In the genomic region with DNA sequence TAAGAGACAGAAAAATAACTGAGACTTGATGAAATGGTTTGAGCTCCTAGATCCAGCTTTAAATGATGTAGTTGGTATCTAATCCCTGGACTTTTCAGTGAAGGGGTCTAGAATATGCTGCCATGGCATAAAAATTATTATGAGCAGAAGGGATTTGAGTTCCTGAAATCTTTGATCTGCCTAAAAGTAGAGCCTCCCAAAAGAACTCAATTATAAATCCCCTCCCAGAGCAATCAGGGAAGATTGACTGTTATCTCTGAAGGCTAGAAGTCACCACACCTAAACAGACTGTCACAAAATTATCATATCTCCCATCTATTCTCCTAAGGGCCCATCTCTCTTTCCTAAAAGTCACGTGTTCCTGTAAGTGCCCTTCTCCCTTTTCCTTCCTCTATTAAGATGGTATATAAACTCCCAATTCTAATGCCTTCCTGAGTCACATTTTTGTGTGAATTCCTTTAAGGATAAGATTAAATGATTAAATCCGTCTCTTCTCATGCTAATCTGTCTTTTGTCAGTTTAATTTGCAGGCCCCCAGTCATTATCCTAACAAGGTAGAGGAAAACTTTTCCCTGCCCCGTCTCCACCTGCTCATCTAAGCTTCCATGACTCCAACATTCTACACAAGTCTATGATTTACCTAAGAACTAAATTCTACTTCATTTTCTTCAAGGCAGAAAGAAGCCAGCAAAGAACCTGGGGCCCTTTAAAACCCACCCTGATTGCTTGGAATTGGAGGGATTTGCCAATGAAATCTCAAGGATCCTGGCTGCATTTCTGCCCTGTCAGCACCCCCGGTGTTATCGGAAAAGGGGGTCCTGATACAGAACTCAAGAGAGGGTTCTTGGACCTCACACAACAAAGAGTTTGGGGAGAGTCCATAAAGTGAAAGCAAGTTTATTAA, we compare ENCODE assay signal across 9 cellular contexts. TPM values are rescaled to one million over a fixed set of nuclear protein-coding genes. Genes with fewer than 3 reads are reported as not detected.
DNase-seq lines count a peak whose midpoint lies in the region; ATAC-seq, FAIRE-seq and TF ChIP-seq lines count a peak whose summit lies in the region.
"Had no signal": no experiment of that assay in that cellular context is flagged by ENCODE, and none has a peak within 500 bp of the region (broad histone marks: within the 10 kb centered on the region; RNA-seq: fewer than 3 reads in every experiment).

No MANE protein-coding gene starts in this region.

- TF ChIP-seq CTCF in hepatocyte (IDR thresholded peaks at IDR 0.05; ENCODE audit: poor library complexity) (no peak), spleen (IDR thresholded peaks at IDR 0.05 in 8 of 11, conservative IDR thresholded peaks at IDR 0.05 in 3 of 11) (no peak)

- peak; percentile 56 for DNase-seq in H7
- no peak for DNase-seq in hepatocyte (ENCODE audit: low spot score)
- DNase-seq in spleen: no peak
- DNase-seq in stimulated activated CD4-positive, alpha-beta T cell treated with anti-CD3 and anti-CD28 coated beads, Interleukin-2, amount 100 ng/mL, for 48 hours: no peak
- no peak for DNase-seq in DMS53 (lab: John Stamatoyannopoulos, UW)
- DNase-seq in frontal cortex (ENCODE audit: low spot score in 2 of 2): no peak
- DNase-seq: activated CD4-positive, alpha-beta memory T cell treated with anti-CD3 and anti-CD28 coated beads, Interleukin-2, amount 10 ng/mL, durations not matched to agents 7 days and 5 days had no signal

- H3K4me2 ChIP-seq in hepatocyte: no peak overlapping the region

- H3K4me3 ChIP-seq in H7 (ENCODE audit: insufficient read depth, low read depth, low read length) (no peak overlapping the region), hepatocyte (no peak overlapping the region), spleen (no peak overlapping the region)

- intact Hi-C loops in spleen (cut with DNase I; ENCODE audit: low total_unique reads): no loop called here

- ATAC-seq in SK-N-SH treated with all-trans-retinoic acid at 6 μM for 48 hours: no peak
- no peak for ATAC-seq in HG03521 (IDR thresholded peaks at IDR 0.05; ENCODE audit: unreplicated experiment)

- H3K9me3 ChIP-seq in hepatocyte (ENCODE audit: low read depth): no peaks in the 10 kb centered on the region
- H3K9me3 ChIP-seq in spleen: no peaks in the 10 kb centered on the region

- H3K36me3 ChIP-seq in H7 (replicated peaks; ENCODE audit: control insufficient read depth, insufficient read depth, low read length) (no peaks in the 10 kb centered on the region), hepatocyte (replicated peaks; ENCODE audit: insufficient read depth, low read depth) (no peaks in the 10 kb centered on the region), spleen (no peaks in the 10 kb centered on the region)

- TF ChIP-seq POLR2A in spleen (IDR thresholded peaks at IDR 0.05): no peak

- H2AFZ ChIP-seq in hepatocyte: peak overlapping the region; percentile 17

- no peaks in the 10 kb centered on the region for H3K79me2 ChIP-seq in hepatocyte

- H3K4me1 ChIP-seq in hepatocyte (ENCODE audit: insufficient read depth) (peaks cover 7% of the 10 kb centered on the region), spleen (peaks cover 0 to 22% (median 14%) of the 10 kb centered on the region in 6 donors)

- WGBS in hepatocyte (ENCODE audit: low lambda C conversion rate, missing lambda C conversion rate): 55% methylated on average over 5 of the region's 5 CpGs
- whole genome bisulfite sequencing in spleen, 5 donors: 47 to 66% (median 54%) methylated on average over 5 of the region's 5 CpGs

- H4K20me1 ChIP-seq in hepatocyte (ENCODE audit: insufficient read depth, poor library complexity, severe bottlenecking): no peaks in the 10 kb centered on the region

- H3K27me3 ChIP-seq in H7 (ENCODE audit: control insufficient read depth, insufficient read depth, low read length): no peaks in the 10 kb centered on the region
- H3K27me3 ChIP-seq in hepatocyte: no peaks in the 10 kb centered on the region
- peaks cover 0 to 18% (median 0%) of the 10 kb centered on the region in 7 donors for H3K27me3 ChIP-seq in spleen (replicated peaks in 1 of 7)

- H3K9me2 ChIP-seq in hepatocyte (replicated peaks; ENCODE audit: insufficient read depth): no peaks in the 10 kb centered on the region

- no peak for FAIRE-seq in frontal cortex (lab: Jason Lieb, UNC)

- H3K27ac ChIP-seq in hepatocyte (peak overlapping the region; percentile 91), spleen (peak overlapping the region in 6 of 8 donors; percentile 44 to 78 (median 74))

TF ChIP-seq in SK-N-SH treated with all-trans-retinoic acid at 6 μM for 48 hours, 23 proteins besides CTCF, POLR2A, EP300 and RAD21:
- TF ChIP-seq, protein P1, sequence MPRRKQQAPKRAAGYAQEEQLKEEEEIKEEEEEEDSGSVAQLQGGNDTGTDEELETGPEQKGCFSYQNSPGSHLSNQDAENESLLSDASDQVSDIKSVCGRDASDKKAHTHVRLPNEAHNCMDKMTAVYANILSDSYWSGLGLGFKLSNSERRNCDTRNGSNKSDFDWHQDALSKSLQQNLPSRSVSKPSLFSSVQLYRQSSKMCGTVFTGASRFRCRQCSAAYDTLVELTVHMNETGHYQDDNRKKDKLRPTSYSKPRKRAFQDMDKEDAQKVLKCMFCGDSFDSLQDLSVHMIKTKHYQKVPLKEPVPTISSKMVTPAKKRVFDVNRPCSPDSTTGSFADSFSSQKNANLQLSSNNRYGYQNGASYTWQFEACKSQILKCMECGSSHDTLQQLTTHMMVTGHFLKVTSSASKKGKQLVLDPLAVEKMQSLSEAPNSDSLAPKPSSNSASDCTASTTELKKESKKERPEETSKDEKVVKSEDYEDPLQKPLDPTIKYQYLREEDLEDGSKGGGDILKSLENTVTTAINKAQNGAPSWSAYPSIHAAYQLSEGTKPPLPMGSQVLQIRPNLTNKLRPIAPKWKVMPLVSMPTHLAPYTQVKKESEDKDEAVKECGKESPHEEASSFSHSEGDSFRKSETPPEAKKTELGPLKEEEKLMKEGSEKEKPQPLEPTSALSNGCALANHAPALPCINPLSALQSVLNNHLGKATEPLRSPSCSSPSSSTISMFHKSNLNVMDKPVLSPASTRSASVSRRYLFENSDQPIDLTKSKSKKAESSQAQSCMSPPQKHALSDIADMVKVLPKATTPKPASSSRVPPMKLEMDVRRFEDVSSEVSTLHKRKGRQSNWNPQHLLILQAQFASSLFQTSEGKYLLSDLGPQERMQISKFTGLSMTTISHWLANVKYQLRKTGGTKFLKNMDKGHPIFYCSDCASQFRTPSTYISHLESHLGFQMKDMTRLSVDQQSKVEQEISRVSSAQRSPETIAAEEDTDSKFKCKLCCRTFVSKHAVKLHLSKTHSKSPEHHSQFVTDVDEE (CRISPR knock-in tag; IDR thresholded peaks at IDR 0.05): peak; percentile 86; the same call in 1 of the 2 replicates
- TF ChIP-seq ISL1 (CRISPR knock-in tag; IDR thresholded peaks at IDR 0.05): 0 out of 2 replicates have a peak, but pooled peaks have one; percentile 15
- TF ChIP-seq SNAI2 (CRISPR knock-in tag; IDR thresholded peaks at IDR 0.05): no peak
- TF ChIP-seq ZNF565 (CRISPR knock-in tag; conservative IDR thresholded peaks at IDR 0.05; ENCODE audit: low read depth): no peak
- TF ChIP-seq ZNF8 (CRISPR knock-in tag; IDR thresholded peaks at IDR 0.05): no peak
- no peak for TF ChIP-seq OSR1 (CRISPR knock-in tag; IDR thresholded peaks at IDR 0.05)
- TF ChIP-seq, protein P2, sequence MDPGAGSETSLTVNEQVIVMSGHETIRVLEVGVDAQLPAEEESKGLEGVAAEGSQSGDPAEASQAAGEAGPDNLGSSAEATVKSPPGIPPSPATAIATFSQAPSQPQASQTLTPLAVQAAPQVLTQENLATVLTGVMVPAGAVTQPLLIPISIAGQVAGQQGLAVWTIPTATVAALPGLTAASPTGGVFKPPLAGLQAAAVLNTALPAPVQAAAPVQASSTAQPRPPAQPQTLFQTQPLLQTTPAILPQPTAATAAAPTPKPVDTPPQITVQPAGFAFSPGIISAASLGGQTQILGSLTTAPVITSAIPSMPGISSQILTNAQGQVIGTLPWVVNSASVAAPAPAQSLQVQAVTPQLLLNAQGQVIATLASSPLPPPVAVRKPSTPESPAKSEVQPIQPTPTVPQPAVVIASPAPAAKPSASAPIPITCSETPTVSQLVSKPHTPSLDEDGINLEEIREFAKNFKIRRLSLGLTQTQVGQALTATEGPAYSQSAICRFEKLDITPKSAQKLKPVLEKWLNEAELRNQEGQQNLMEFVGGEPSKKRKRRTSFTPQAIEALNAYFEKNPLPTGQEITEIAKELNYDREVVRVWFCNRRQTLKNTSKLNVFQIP (CRISPR knock-in tag; IDR thresholded peaks at IDR 0.05; ENCODE audit: borderline replicate concordance, low read depth): no peak

RNA-seq across cellular contexts. Expression of a gene that starts 47.1 kb away (rescaled TPM):
- total RNA-seq in H7 (2014; rRNA removed; shearing (Covaris generic)): 33.7 and 41.2 TPM in 2 replicates
- total RNA-seq in hepatocyte (26.5 and 33.6 TPM in 2 replicates), spleen (10 to 100 TPM; 24.9 to 36.7 (median 29.4) TPM), frontal cortex (47.3 TPM)
- polyA plus RNA-seq in hepatocyte (17.3 and 18.4 TPM in 2 replicates), spleen (10 to 100 TPM in 2 of 3 donors, 1 to 10 TPM in 1; 8.5 to 12.0 (median 10.7) TPM)
